ENCODE assay signal across 15 cellular contexts in the genomic region with DNA sequence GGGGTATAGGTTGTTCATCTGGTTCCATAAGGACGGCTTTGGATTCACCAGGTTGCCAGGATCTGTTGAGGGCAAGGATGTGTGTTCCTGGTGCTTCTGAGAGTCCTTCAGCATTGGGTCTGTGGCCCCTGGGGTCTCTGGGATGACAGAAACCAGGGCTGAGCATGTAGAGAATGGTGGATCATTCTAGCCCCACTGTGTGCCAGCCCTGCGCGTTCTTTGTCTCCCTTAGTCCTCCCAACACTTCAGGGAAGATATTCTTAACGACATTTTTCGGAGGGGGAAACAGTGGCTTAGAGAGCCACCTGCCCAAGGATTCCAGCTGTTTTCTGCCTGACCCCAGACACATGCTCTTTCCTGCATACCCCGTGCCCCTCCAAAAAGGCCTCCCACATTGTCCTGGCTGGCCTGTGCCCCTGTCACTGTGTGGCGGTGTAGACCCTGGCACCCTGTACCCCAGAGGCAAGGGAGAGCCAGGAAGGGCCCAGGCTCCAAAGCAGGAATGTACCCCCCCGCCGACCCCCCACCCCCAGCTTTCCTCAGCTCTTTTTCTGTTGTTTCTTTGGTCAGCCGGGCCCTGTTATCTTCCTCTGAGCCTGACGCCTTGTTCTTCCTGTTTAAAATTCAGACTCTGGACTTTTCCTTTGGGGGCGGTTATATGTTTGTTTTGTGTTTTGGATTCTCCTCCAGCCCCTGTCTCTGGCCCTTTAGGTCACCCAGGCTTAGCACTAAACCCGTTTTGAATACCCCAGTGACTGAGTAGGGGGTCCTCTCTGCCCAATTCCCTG. TPM values are rescaled to one million over a fixed set of nuclear protein-coding genes. Genes with fewer than 3 reads are reported as not detected.
DNase-seq lines count a peak whose midpoint lies in the region; ATAC-seq, FAIRE-seq and TF ChIP-seq lines count a peak whose summit lies in the region.
"Had no signal": no experiment of that assay in that cellular context is flagged by ENCODE, and none has a peak within 500 bp of the region (broad histone marks: within the 10 kb centered on the region; RNA-seq: fewer than 3 reads in every experiment).

No MANE protein-coding gene starts in this region.

- H3K18ac ChIP-seq in neuronal stem cell (ENCODE audit: low read length) = no peak overlapping the region

- H4K8ac ChIP-seq in neuronal stem cell (ENCODE audit: low read depth, low read length) = no peak overlapping the region

- DNase-seq in Caco-2 (peak in 1 of 2 experiments; percentile 41), astrocyte (ENCODE audit: low read depth) (no peak), neuronal stem cell (ENCODE audit: low spot score) (no peak), middle frontal gyrus (ENCODE audit: extremely low spot score, low spot score) (no peak), DMS79 (lab: John Stamatoyannopoulos, UW) (no peak)
- DNase-seq: activated CD4-positive, CD25-positive, alpha-beta regulatory T cell; NCI-H1694 treated with DMSO at 0.1 percent for 48 hours; NCI-H510A treated with DMSO at 0.1 percent for 48 hours had no signal

- H3K14ac ChIP-seq in neuronal stem cell (ENCODE audit: low read length) = no peak overlapping the region

- H3K4me2 ChIP-seq in astrocyte (ENCODE audit: low read length) (peak overlapping the region; percentile 69), neuronal stem cell (ENCODE audit: insufficient read depth, low read length, poor library complexity, severe bottlenecking) (no peak overlapping the region)

- no peak overlapping the region for H2BK12ac ChIP-seq in neuronal stem cell (ENCODE audit: low read length)

- no peak overlapping the region for H2BK5ac ChIP-seq in neuronal stem cell (ENCODE audit: low read length)

- H3K4me1 Mint-ChIP-seq in Caco-2 (ENCODE audit: low read depth, unreplicated experiment) = peaks cover 10% of the 10 kb centered on the region
- H3K4me1 Mint-ChIP-seq in astrocyte (ENCODE audit: low read depth, unreplicated experiment) = peaks cover 4% of the 10 kb centered on the region

- no peak for TF ChIP-seq CTCF in Caco-2 (IDR thresholded peaks at IDR 0.05; ENCODE audit: insufficient read depth in 1 of 2, low read depth in 1 of 2, low read length in 1 of 2, severe bottlenecking in 1 of 2, unreplicated experiment in 1 of 2)
- TF ChIP-seq CTCF in astrocyte (IDR thresholded peaks at IDR 0.05; ENCODE audit: insufficient read depth, low read depth, low read length) = no peak

- peaks cover 21% of the 10 kb centered on the region for H3K4me1 ChIP-seq in Caco-2
- H3K4me1 ChIP-seq in astrocyte (ENCODE audit: insufficient read depth, low read length) = peaks cover 32% of the 10 kb centered on the region
- H3K4me1 ChIP-seq in iPS-20b (ENCODE audit: insufficient read depth, low read length) = peaks cover 2% of the 10 kb centered on the region; the same call in 1 of the 2 replicates
- peaks cover 8 to 12% of the 10 kb centered on the region in 2 donors for H3K4me1 ChIP-seq in neuronal stem cell (ENCODE audit: control insufficient read depth in 2 of 2, insufficient read depth in 1 of 2, low read depth in 1 of 2, low read length in 2 of 2)

- H3K27me3 Mint-ChIP-seq in Caco-2 (ENCODE audit: insufficient read depth, unreplicated experiment) (no peaks in the 10 kb centered on the region), astrocyte (ENCODE audit: low read depth, unreplicated experiment) (peaks cover 20% of the 10 kb centered on the region)

- no peaks in the 10 kb centered on the region for H4K20me1 ChIP-seq in astrocyte (ENCODE audit: insufficient read depth, low read length)

- no peaks in the 10 kb centered on the region for H3K79me1 ChIP-seq in neuronal stem cell (ENCODE audit: low read depth, low read length)

- H3K4me3 Mint-ChIP-seq in Caco-2 (ENCODE audit: unreplicated experiment) (no peak overlapping the region), astrocyte (ENCODE audit: unreplicated experiment) (no peak overlapping the region)
- H3K4me3 Mint-ChIP-seq: brain had no signal

- H3K27ac Mint-ChIP-seq in Caco-2 (ENCODE audit: unreplicated experiment) = peak overlapping the region; percentile 82
- H3K27ac Mint-ChIP-seq in astrocyte (ENCODE audit: unreplicated experiment) = peak overlapping the region; percentile 93

- H3K27me3 ChIP-seq in Caco-2 (replicated peaks; ENCODE audit: control insufficient read depth, insufficient read depth, low read length) = no peaks in the 10 kb centered on the region
- no peaks in the 10 kb centered on the region for H3K27me3 ChIP-seq in astrocyte (ENCODE audit: insufficient read depth, low read length)
- H3K27me3 ChIP-seq in iPS-20b (ENCODE audit: insufficient read depth, low read length) = no peaks in the 10 kb centered on the region
- H3K27me3 ChIP-seq in neuronal stem cell (ENCODE audit: control insufficient read depth in 3 of 3, insufficient read depth in 3 of 3, low read depth in 1 of 3, low read length in 3 of 3) = no peaks in the 10 kb centered on the region

- ATAC-seq in HG02938 (IDR thresholded peaks at IDR 0.05; ENCODE audit: unreplicated experiment) (no peak), GM18858 (IDR thresholded peaks at IDR 0.05; ENCODE audit: unreplicated experiment) (no peak)
- ATAC-seq: GM12878, Panc1 had no signal

- POLR2A ChIA-PET in Caco-2 (lab: Charles Lee) = no interaction called here

- no peak overlapping the region for H3K4ac ChIP-seq in neuronal stem cell (ENCODE audit: low read length)

- H2AFZ ChIP-seq in astrocyte (ENCODE audit: low read depth, low read length) (peak overlapping the region; percentile 83), neuronal stem cell (ENCODE audit: low read length) (peak overlapping the region; percentile 90)

- H3K9ac ChIP-seq in astrocyte (ENCODE audit: low read length) (peak overlapping the region; percentile 78), iPS-20b (ENCODE audit: low read depth, low read length) (0 out of 2 replicates have a peak overlapping the region, but pooled peaks have one; percentile 15), neuronal stem cell (ENCODE audit: low read depth, low read length, poor library complexity) (no peak overlapping the region)

- CTCF ChIA-PET in Caco-2 (lab: Charles Lee) = interaction anchor here (1.3 to 1.7 kb wide), 2 partner anchors 25 to 54 kb away, joined by 3 to 5 read pairs; no protein-coding TSS in a partner anchor

- H3K4me3 ChIP-seq in Caco-2 (ENCODE audit: low read depth, low read length) (no peak overlapping the region), astrocyte (ENCODE audit: insufficient read depth, low read depth, low read length) (no peak overlapping the region), iPS-20b (ENCODE audit: low read length) (no peak overlapping the region), neuronal stem cell (ENCODE audit: low read length in 2 of 2) (no peak overlapping the region)
- H3K4me3 ChIP-seq: GM12878 had no signal

- no peak overlapping the region for H2AK5ac ChIP-seq in neuronal stem cell (ENCODE audit: low read depth, low read length)

- no peaks in the 10 kb centered on the region for H3K9me3 ChIP-seq in Caco-2
- no peaks in the 10 kb centered on the region for H3K9me3 ChIP-seq in astrocyte (ENCODE audit: insufficient read depth, low read depth, low read length)
- H3K9me3 ChIP-seq in iPS-20b (ENCODE audit: insufficient read depth, low read depth, low read length) = no peaks in the 10 kb centered on the region
- H3K9me3 ChIP-seq in neuronal stem cell (replicated peaks in 1 of 2; ENCODE audit: control insufficient read depth in 2 of 2, insufficient read depth in 1 of 2, low read depth in 1 of 2, low read length in 2 of 2) = no peaks in the 10 kb centered on the region

- no peaks in the 10 kb centered on the region for H3K36me3 ChIP-seq in Caco-2 (ENCODE audit: control insufficient read depth, insufficient read depth, low read length)
- no peaks in the 10 kb centered on the region for H3K36me3 ChIP-seq in astrocyte (ENCODE audit: insufficient read depth, low read length)
- H3K36me3 ChIP-seq in iPS-20b (ENCODE audit: insufficient read depth, low read depth, low read length) = no peaks in the 10 kb centered on the region
- no peaks in the 10 kb centered on the region for H3K36me3 ChIP-seq in neuronal stem cell (replicated peaks in 1 of 2; ENCODE audit: control insufficient read depth in 2 of 2, insufficient read depth in 2 of 2, low read length in 2 of 2)

- BruUV-seq in Caco-2 (replicated peaks; lab: Mats Ljungman, UMichigan) = no TSS peak

- FAIRE-seq in astrocyte (lab: Jason Lieb, UNC) = no peak
- FAIRE-seq: frontal cortex, GM12878 had no signal

- no peak overlapping the region for H3K23ac ChIP-seq in neuronal stem cell (ENCODE audit: low read depth, low read length, poor library complexity)

- H2BK15ac ChIP-seq in neuronal stem cell (ENCODE audit: low read length) = no peak overlapping the region

- H4K91ac ChIP-seq in neuronal stem cell (ENCODE audit: low read depth, low read length, poor library complexity) = no peak overlapping the region

- no peaks in the 10 kb centered on the region for H3K79me2 ChIP-seq in astrocyte (ENCODE audit: insufficient read depth, low read length)

- H3K36me3 Mint-ChIP-seq in Caco-2 (ENCODE audit: insufficient read depth, unreplicated experiment) (no peaks in the 10 kb centered on the region), astrocyte (ENCODE audit: low read depth, unreplicated experiment) (peaks cover 2% of the 10 kb centered on the region)
- H3K36me3 Mint-ChIP-seq: brain had no signal

- H3K27ac ChIP-seq in astrocyte (ENCODE audit: low read depth, low read length) (peak overlapping the region; percentile 77), iPS-20b (ENCODE audit: low read length) (no peak overlapping the region), neuronal stem cell (replicated peaks; ENCODE audit: low read length) (no peak overlapping the region)

- H3K9me3 Mint-ChIP-seq in Caco-2 (ENCODE audit: unreplicated experiment) = no peaks in the 10 kb centered on the region
- no peaks in the 10 kb centered on the region for H3K9me3 Mint-ChIP-seq in astrocyte (ENCODE audit: unreplicated experiment)
- H3K9me3 Mint-ChIP-seq: brain had no signal

- no peak overlapping the region for H2BK120ac ChIP-seq in neuronal stem cell (ENCODE audit: low read depth, low read length)

- no CpG with 5 or more reads among the region's 13 CpGs for WGBS in neuronal stem cell (ENCODE audit: extremely low coverage in 2 of 2, insufficient read length in 2 of 2, insufficient replicate concordance in 1 of 2), 2 donors

- intact Hi-C loops in Caco-2 (cut with micrococcal nuclease; ENCODE audit: unreplicated experiment) = no loop called here

RNA-seq across cellular contexts. Expression of gene SMAD6, which starts 57.8 kb away (rescaled TPM):
- total RNA-seq in Caco-2 (2022) (8.9 and 10.5 TPM in 2 replicates), astrocyte (2.7 and 4.0 TPM in 2 replicates)
- 0.98 TPM for polyA plus RNA-seq in neuronal stem cell (2013, experiment 1 of 2)
- polyA plus RNA-seq in neuronal stem cell (2013, experiment 2 of 2) = 1.0 TPM
